Comparison of ENCODE assay signal across 1 cellular context in genomic region chr18:45916302-45916701, GRCh38.
TF ChIP-seq lines count a peak whose summit lies in the region.

No MANE protein-coding gene starts in this region.

TF ChIP-seq in HEK293T, 16 proteins besides CTCF, POLR2A, EP300 and RAD21 (continued from another document):
- TF ChIP-seq L3MBTL2 (conservative IDR thresholded peaks at IDR 0.05) (no peak), ARNT (IDR thresholded peaks at IDR 0.05) (no peak), HDGF (IDR thresholded peaks at IDR 0.05; ENCODE audit: borderline replicate concordance) (no peak), ELF4 (IDR thresholded peaks at IDR 0.05) (no peak)
